Comparison of ENCODE assay signal across 8 cellular contexts in genomic region chr21:39518055-39518844, GRCh38.
DNase-seq lines count a peak whose midpoint lies in the region; ATAC-seq and TF ChIP-seq lines count a peak whose summit lies in the region.

No MANE protein-coding gene starts in this region.

- H3K4me1 Mint-ChIP-seq in stimulated activated effector memory CD8-positive, alpha-beta T cell treated with anti-CD3 and anti-CD28 coated beads, Interleukin-12 subunit alpha, Interleukin-12 subunit beta, amount 100 ng/mL, for 72 hours, result peaks cover 4% of the 10 kb centered on the region

- H3K27me3 ChIP-seq in lung (ENCODE audit: control insufficient read depth, insufficient read depth), result no peaks in the 10 kb centered on the region

- no peaks in the 10 kb centered on the region for H3K36me3 ChIP-seq in lung (ENCODE audit: control insufficient read depth in 2 of 2, insufficient read depth in 2 of 2, low read length in 2 of 2)

- H3K9me3 Mint-ChIP-seq in stimulated activated effector memory CD8-positive, alpha-beta T cell treated with anti-CD3 and anti-CD28 coated beads, Interleukin-12 subunit alpha, Interleukin-12 subunit beta, amount 100 ng/mL, for 72 hours, result no peaks in the 10 kb centered on the region

- no peaks in the 10 kb centered on the region for H3K9me3 ChIP-seq in lung (ENCODE audit: control insufficient read depth in 2 of 2, insufficient read depth in 1 of 2, low read length in 1 of 2)

- no peak overlapping the region for H3K4me3 ChIP-seq in lung

- no peak for DNase-seq in Right ventricle myocardium inferior (ENCODE audit: missing footprints)
- DNase-seq in cardiac septum (ENCODE audit: low spot score), result no peak
- DNase-seq in NCI-H345 treated with DMSO at 0.1 percent for 48 hours (lab: John Stamatoyannopoulos, UW; ENCODE audit: unreplicated experiment), result peak; percentile 95
- DNase-seq in activated CD4-positive, CD25-positive, alpha-beta regulatory T cell treated with anti-CD3 and anti-CD28 coated beads, Interleukin-2, amount 50 U/mL, for 72 hours, result peak; percentile 37
- peak; percentile 26 for DNase-seq in effector CD4-positive, alpha-beta T cell
- peak; percentile 49 for DNase-seq in lung (ENCODE audit: low spot score)
- peak; percentile 20 to 63 for DNase-seq in stimulated activated effector memory CD8-positive, alpha-beta T cell treated with anti-CD3 and anti-CD28 coated beads, Interleukin-12 subunit alpha, Interleukin-12 subunit beta, amount 100 ng/mL, for 72 hours (ENCODE audit: low spot score in 2 of 2)

- ATAC-seq in Right ventricle myocardium inferior (peak; percentile 75), HG03196 (IDR thresholded peaks at IDR 0.05; ENCODE audit: unreplicated experiment) (peak; percentile 78), lung (ENCODE audit: insufficient read depth, low FRiP score) (peak; percentile 70)
- peak; percentile 77 for ATAC-seq in stimulated activated effector memory CD8-positive, alpha-beta T cell treated with anti-CD3 and anti-CD28 coated beads, Interleukin-12 subunit alpha, Interleukin-12 subunit beta, amount 100 ng/mL, for 72 hours

- WGBS in lung, 2 donors, result 27 to 31% methylated on average over 13 of the region's 13 CpGs

- no peaks in the 10 kb centered on the region for H3K4me1 ChIP-seq in lung (ENCODE audit: control insufficient read depth in 2 of 2, insufficient read depth in 2 of 2, low read length in 2 of 2)

- no peaks in the 10 kb centered on the region for H3K36me3 Mint-ChIP-seq in stimulated activated effector memory CD8-positive, alpha-beta T cell treated with anti-CD3 and anti-CD28 coated beads, Interleukin-12 subunit alpha, Interleukin-12 subunit beta, amount 100 ng/mL, for 72 hours

- H3K27ac Mint-ChIP-seq in stimulated activated effector memory CD8-positive, alpha-beta T cell treated with anti-CD3 and anti-CD28 coated beads, Interleukin-12 subunit alpha, Interleukin-12 subunit beta, amount 100 ng/mL, for 72 hours, result no peak overlapping the region

- H3K27ac ChIP-seq in lung (ENCODE audit: low read depth in 1 of 2, low read length in 1 of 2), result no peak overlapping the region

- H3K4me3 Mint-ChIP-seq in stimulated activated effector memory CD8-positive, alpha-beta T cell treated with anti-CD3 and anti-CD28 coated beads, Interleukin-12 subunit alpha, Interleukin-12 subunit beta, amount 100 ng/mL, for 72 hours, result no peak overlapping the region

- TF ChIP-seq CTCF in lung (IDR thresholded peaks at IDR 0.05; ENCODE audit: control extremely low read depth, extremely low read depth), result peak; percentile 63

- intact Hi-C loops in Right ventricle myocardium inferior (cut with DNase I), result loop anchor here (1.0 to 5.0 kb wide), 2 partner anchors 114 to 197 kb away; no protein-coding TSS in a partner anchor
- intact Hi-C loops in cardiac septum (cut with DNase I), result loop anchor here (1.0 kb wide), 1 partner anchor 199 kb away; no protein-coding TSS in a partner anchor

Comparison
In these comparisons a context has a peak if more than half of its experiments do, and no peak if none do; other contexts are left out.
1. DNase-seq: peak in NCI-H345 treated with DMSO at 0.1 percent for 48 hours (single experiment), activated CD4-positive, CD25-positive, alpha-beta regulatory T cell treated with anti-CD3 and anti-CD28 coated beads, Interleukin-2, amount 50 U/mL, for 72 hours (single experiment), effector CD4-positive, alpha-beta T cell (single experiment), lung (single experiment) and stimulated activated effector memory CD8-positive, alpha-beta T cell treated with anti-CD3 and anti-CD28 coated beads, Interleukin-12 subunit alpha, Interleukin-12 subunit beta, amount 100 ng/mL, for 72 hours (2 of 2); none in Right ventricle myocardium inferior (single experiment) and cardiac septum (single experiment).
2. Peak in every context shown above with its lines, with median percentiles within 50 percentile points of each other: ATAC-seq.